In genomic region chr2:3523551-3524041, GRCh38 we compare ENCODE assay signal across 13 cellular contexts. TPM values are rescaled to one million over a fixed set of nuclear protein-coding genes. Genes with fewer than 3 reads are reported as not detected.
DNase-seq lines count a peak whose midpoint lies in the region; ATAC-seq and TF ChIP-seq lines count a peak whose summit lies in the region.
"Had no signal": no experiment of that assay in that cellular context is flagged by ENCODE, and none has a peak within 500 bp of the region (broad histone marks: within the 10 kb centered on the region; RNA-seq: fewer than 3 reads in every experiment).

No MANE protein-coding gene starts in this region.

- H3K9me3 Mint-ChIP-seq in activated naive CD4-positive, alpha-beta T cell treated with anti-CD3 and anti-CD28 coated beads, Interleukin-2, amount 10 ng/mL, durations not matched to agents 7 days and 5 days, result no peaks in the 10 kb centered on the region
- H3K9me3 Mint-ChIP-seq in stimulated activated memory B cell treated with anti-CD40 and anti-IgM and Interleukin-4, amounts not matched to agents 10 μg/mL and 1 μg/mL and 100 μg/mL, for 72 hours, result no peaks in the 10 kb centered on the region
- H3K9me3 Mint-ChIP-seq: naive B cell had no signal

- DNase-seq in Daoy (ENCODE audit: low read depth), result peak; percentile 25
- no peak for DNase-seq in activated naive CD4-positive, alpha-beta T cell treated with anti-CD3 and anti-CD28 coated beads, Interleukin-2, amount 10 ng/mL, durations not matched to agents 7 days and 5 days
- no peak for DNase-seq in cerebellar cortex (ENCODE audit: low spot score)
- no peak for DNase-seq in Kasumi-1 (lab: John Stamatoyannopoulos, UW)
- DNase-seq: activated CD8-positive, alpha-beta T cell treated with anti-CD3 and anti-CD28 coated beads, Interleukin-2, amount 10 ng/mL, durations not matched to agents 7 days and 5 days; Karpas-422; naive B cell; NCI-H524 treated with DMSO at 0.1 percent for 48 hours; stimulated activated CD4-positive, alpha-beta T cell treated with anti-CD3 and anti-CD28 coated beads, Interleukin-2, amount 100 ng/mL, for 24 hours had no signal

- CTCF ChIA-PET in activated naive CD4-positive, alpha-beta T cell treated with anti-CD3 and anti-CD28 coated beads, Interleukin-2, amount 10 ng/mL, durations not matched to agents 7 days and 5 days (lab: Charles Lee), result interaction anchor here (1.5 kb wide), 1 partner anchor 99 kb away, joined by 4 read pairs; no protein-coding TSS in a partner anchor

- 15 to 20% methylated on average over 2 to 4 of the region's 4 CpGs for WGBS in gastroesophageal sphincter (ENCODE audit: low coverage in 1 of 2), 2 donors

- peaks cover 0 to 58% (median 14%) of the 10 kb centered on the region in 3 donors for H3K4me1 ChIP-seq in gastroesophageal sphincter
- peaks cover 20% of the 10 kb centered on the region for H3K4me1 ChIP-seq in skeletal muscle satellite cell (ENCODE audit: control insufficient read depth, insufficient read depth, low read length)

- H3K36me3 ChIP-seq in gastroesophageal sphincter (no peaks in the 10 kb centered on the region), skeletal muscle satellite cell (ENCODE audit: insufficient read depth, low read length) (no peaks in the 10 kb centered on the region)

- H3K27ac Mint-ChIP-seq in activated naive CD4-positive, alpha-beta T cell treated with anti-CD3 and anti-CD28 coated beads, Interleukin-2, amount 10 ng/mL, durations not matched to agents 7 days and 5 days, result no peak overlapping the region
- no peak overlapping the region for H3K27ac Mint-ChIP-seq in stimulated activated memory B cell treated with anti-CD40 and anti-IgM and Interleukin-4, amounts not matched to agents 10 μg/mL and 1 μg/mL and 100 μg/mL, for 72 hours
- H3K27ac Mint-ChIP-seq: activated CD8-positive, alpha-beta T cell treated with anti-CD3 and anti-CD28 coated beads, Interleukin-2, amount 10 ng/mL, durations not matched to agents 7 days and 5 days had no signal

- H3K9me3 ChIP-seq in gastroesophageal sphincter (no peaks in the 10 kb centered on the region), skeletal muscle satellite cell (replicated peaks; ENCODE audit: low read length) (no peaks in the 10 kb centered on the region)

- TF ChIP-seq CTCF in WI38 (IDR thresholded peaks at IDR 0.05; ENCODE audit: low read depth, low read length) (no peak), gastroesophageal sphincter (IDR thresholded peaks at IDR 0.05) (no peak)

- peaks cover 18% of the 10 kb centered on the region for H3K4me1 Mint-ChIP-seq in activated naive CD4-positive, alpha-beta T cell treated with anti-CD3 and anti-CD28 coated beads, Interleukin-2, amount 10 ng/mL, durations not matched to agents 7 days and 5 days
- H3K4me1 Mint-ChIP-seq in stimulated activated memory B cell treated with anti-CD40 and anti-IgM and Interleukin-4, amounts not matched to agents 10 μg/mL and 1 μg/mL and 100 μg/mL, for 72 hours, result peaks cover 24% of the 10 kb centered on the region

- ATAC-seq in gastroesophageal sphincter, result no peak
- ATAC-seq in stimulated activated memory B cell treated with anti-CD40 and anti-IgM and Interleukin-4, amounts not matched to agents 10 μg/mL and 1 μg/mL and 100 μg/mL, for 72 hours, result no peak
- ATAC-seq: activated CD8-positive, alpha-beta T cell treated with anti-CD3 and anti-CD28 coated beads, Interleukin-2, amount 10 ng/mL, durations not matched to agents 7 days and 5 days had no signal

- TF ChIP-seq POLR2A in gastroesophageal sphincter (IDR thresholded peaks at IDR 0.05), result no peak

- H3K27me3 ChIP-seq in gastroesophageal sphincter (no peaks in the 10 kb centered on the region), skeletal muscle satellite cell (ENCODE audit: control insufficient read depth, insufficient read depth, low read length) (no peaks in the 10 kb centered on the region)

- peak overlapping the region; percentile 1; the same call in 1 of the 2 replicates for H3K4me3 ChIP-seq in WI38 (ENCODE audit: low read depth, low read length)
- no peak overlapping the region for H3K4me3 ChIP-seq in gastroesophageal sphincter
- H3K4me3 ChIP-seq in skeletal muscle satellite cell (ENCODE audit: low read length), result no peak overlapping the region

- H3K36me3 Mint-ChIP-seq in activated naive CD4-positive, alpha-beta T cell treated with anti-CD3 and anti-CD28 coated beads, Interleukin-2, amount 10 ng/mL, durations not matched to agents 7 days and 5 days, result peaks cover 2% of the 10 kb centered on the region
- no peaks in the 10 kb centered on the region for H3K36me3 Mint-ChIP-seq in stimulated activated memory B cell treated with anti-CD40 and anti-IgM and Interleukin-4, amounts not matched to agents 10 μg/mL and 1 μg/mL and 100 μg/mL, for 72 hours
- H3K36me3 Mint-ChIP-seq: naive B cell had no signal

- peaks cover 8% of the 10 kb centered on the region for H3K27me3 Mint-ChIP-seq in activated naive CD4-positive, alpha-beta T cell treated with anti-CD3 and anti-CD28 coated beads, Interleukin-2, amount 10 ng/mL, durations not matched to agents 7 days and 5 days
- H3K27me3 Mint-ChIP-seq in stimulated activated memory B cell treated with anti-CD40 and anti-IgM and Interleukin-4, amounts not matched to agents 10 μg/mL and 1 μg/mL and 100 μg/mL, for 72 hours, result no peaks in the 10 kb centered on the region
- H3K27me3 Mint-ChIP-seq: naive B cell had no signal

- H3K9ac ChIP-seq in skeletal muscle satellite cell (ENCODE audit: low read depth, low read length), result no peak overlapping the region

- TF ChIP-seq EP300 in gastroesophageal sphincter (IDR thresholded peaks at IDR 0.05), result no peak

- no peak overlapping the region for H3K4me3 Mint-ChIP-seq in activated naive CD4-positive, alpha-beta T cell treated with anti-CD3 and anti-CD28 coated beads, Interleukin-2, amount 10 ng/mL, durations not matched to agents 7 days and 5 days
- no peak overlapping the region for H3K4me3 Mint-ChIP-seq in stimulated activated memory B cell treated with anti-CD40 and anti-IgM and Interleukin-4, amounts not matched to agents 10 μg/mL and 1 μg/mL and 100 μg/mL, for 72 hours
- H3K4me3 Mint-ChIP-seq: activated CD8-positive, alpha-beta T cell treated with anti-CD3 and anti-CD28 coated beads, Interleukin-2, amount 10 ng/mL, durations not matched to agents 7 days and 5 days had no signal

- H3K27ac ChIP-seq in gastroesophageal sphincter, result peak overlapping the region; percentile 61 to 83 (median 80)

- peak overlapping the region; percentile 39 for H3K4me2 ChIP-seq in skeletal muscle satellite cell (ENCODE audit: low read length)

RNA-seq across cellular contexts. Expression of gene ADI1, which starts 4.3 kb away (rescaled TPM):
- 62.3 and 70.8 TPM in 2 replicates for total RNA-seq in Daoy (2014; rRNA removed; shearing (Covaris generic))
- 100 to 1,000 TPM in 1 of 4 donors, 10 to 100 TPM in 3; 61.9 to 106 (median 82.9) TPM for total RNA-seq in gastroesophageal sphincter
- 45.7 and 51.0 TPM in 2 replicates for total RNA-seq in skeletal muscle satellite cell (2012; rRNA removed)

RNA-seq across cellular contexts. Expression of gene RNASEH1, which starts 34.5 kb away (rescaled TPM):
- 68.2 and 71.5 TPM in 2 replicates for total RNA-seq in Daoy (2014; rRNA removed; shearing (Covaris generic))
- 10 to 100 TPM; 28.1 to 46.2 (median 34.0) TPM for total RNA-seq in gastroesophageal sphincter
- 35.8 and 46.1 TPM in 2 replicates for total RNA-seq in skeletal muscle satellite cell (2012; rRNA removed)

RNA-seq across cellular contexts. Expression of gene RPS7, which starts 51.5 kb away (rescaled TPM):
- total RNA-seq in Daoy (2014; rRNA removed; shearing (Covaris generic)), result 5,476 and 6,311 TPM in 2 replicates
- total RNA-seq in gastroesophageal sphincter, result 1,000 to 10,000 TPM; 1,117 to 3,164 (median 3,050) TPM
- 1,975 and 2,588 TPM in 2 replicates for total RNA-seq in skeletal muscle satellite cell (2012; rRNA removed)
